ENCODE assay signal across 21 cellular contexts in genomic region chr11:118657238-118657637, GRCh38. TPM values are rescaled to one million over a fixed set of nuclear protein-coding genes. Genes with fewer than 3 reads are reported as not detected.
DNase-seq lines count a peak whose midpoint lies in the region; ATAC-seq, FAIRE-seq and TF ChIP-seq lines count a peak whose summit lies in the region.
"Had no signal": no experiment of that assay in that cellular context is flagged by ENCODE, and none has a peak within 500 bp of the region (broad histone marks: within the 10 kb centered on the region; RNA-seq: fewer than 3 reads in every experiment).

No MANE protein-coding gene starts in this region.

- H3K36me3 ChIP-seq in A673 (ENCODE audit: insufficient read depth, low read length, poor library complexity, severe bottlenecking) (peaks cover 5% of the 10 kb centered on the region), adrenal gland (replicated peaks in 1 of 2) (peaks cover 0 to 50% of the 10 kb centered on the region in 2 donors)

- CTCF ChIA-PET in A673 (lab: Charles Lee) = no interaction called here

- intact Hi-C loops in A673 (cut with micrococcal nuclease; ENCODE audit: unreplicated experiment) = no loop called here
- intact Hi-C loops in adrenal gland (cut with DNase I) = loop anchor here in 1 of 2 donors (5.0 kb wide), 1 partner anchor 60 kb away; no protein-coding TSS in a partner anchor

- H3K27me3 ChIP-seq in A673 (replicated peaks; ENCODE audit: insufficient read depth, low read depth, low read length, poor library complexity) (no peaks in the 10 kb centered on the region), adrenal gland (no peaks in the 10 kb centered on the region)

- BruUV-seq in A673 (replicated peaks; lab: Mats Ljungman, UMichigan) = no TSS peak

- DNase-seq in A673 (ENCODE audit: low spot score) = peak; percentile 33
- DNase-seq in HCEC 1CT = peak; percentile 20
- peak; percentile 9 for DNase-seq in RCC 7860 (ENCODE audit: low spot score)
- DNase-seq in left kidney (ENCODE audit: low read depth, low spot score) = peak; percentile 47
- DNase-seq in activated naive CD4-positive, alpha-beta T cell (lab: John Stamatoyannopoulos, UW) = no peak
- no peak for DNase-seq in adrenal gland
- DNase-seq: activated CD4-positive, alpha-beta T cell treated with anti-CD3 and anti-CD28 coated beads for 48 hours; activated T-cell treated with anti-CD3 and anti-CD28 coated beads, Interleukin-2, amount 50 U/mL, for 1 hour; AML-193; effector memory CD4-positive, alpha-beta T cell; hippocampal formation; NCI-H2171; NK-92 treated with Interleukin-12 subunit alpha and Interleukin-12 subunit beta, amount 100 ng/mL, for 24 hours; SIG-M5; stimulated activated CD4-positive, alpha-beta T cell treated with anti-CD3 and anti-CD28 coated beads, Interleukin-12 subunit alpha, Interleukin-12 subunit beta, amount 100 ng/mL, for 4 hours; stimulated activated naive CD8-positive, alpha-beta T cell treated with anti-CD3 and anti-CD28 coated beads, Interleukin-15, amount 100 ng/mL, for 72 hours; T1000 had no signal

- TF ChIP-seq POLR2A in adrenal gland (IDR thresholded peaks at IDR 0.05) = no peak

- POLR2A ChIA-PET in A673 (lab: Charles Lee; ENCODE audit: low non-redundant PET) = interaction anchor here (0.5 kb wide), 1 partner anchor 336 kb away, joined by 12 read pairs; no protein-coding TSS in a partner anchor

- H3K4me1 ChIP-seq in A673 (ENCODE audit: insufficient read depth, low read length, poor library complexity, severe bottlenecking) (no peaks in the 10 kb centered on the region), adrenal gland (replicated peaks in 1 of 2) (peaks cover 0 to 4% of the 10 kb centered on the region in 2 donors)
- H3K4me1 ChIP-seq: parathyroid adenoma had no signal

- ATAC-seq in GM18519 (IDR thresholded peaks at IDR 0.05; ENCODE audit: low FRiP score, unreplicated experiment) (no peak), HG02870 (IDR thresholded peaks at IDR 0.05; ENCODE audit: unreplicated experiment) (no peak)
- ATAC-seq: stimulated activated naive CD8-positive, alpha-beta T cell treated with anti-CD3 and anti-CD28 coated beads, Interleukin-15, amount 100 ng/mL, for 72 hours had no signal

- 82 to 100% (median 91%) methylated on average over 2 of the region's 2 CpGs for WGBS in adrenal gland, 4 donors

- no peak overlapping the region for H3K27ac ChIP-seq in A673 (ENCODE audit: low read depth, low read length, poor library complexity, severe bottlenecking)
- H3K27ac ChIP-seq in adrenal gland = no peak overlapping the region
- H3K27ac ChIP-seq: parathyroid adenoma had no signal

- no peak for TF ChIP-seq CTCF in A673 (conservative IDR thresholded peaks at IDR 0.05; ENCODE audit: low read depth, low read length)
- no peak for TF ChIP-seq CTCF in adrenal gland (IDR thresholded peaks at IDR 0.05)

- FAIRE-seq in RCC 7860 (lab: Jason Lieb, UNC) = no peak

- no peaks in the 10 kb centered on the region for H3K9me3 ChIP-seq in A673 (ENCODE audit: low read depth, low read length, poor library complexity, severe bottlenecking)
- H3K9me3 ChIP-seq in adrenal gland (replicated peaks in 1 of 3) = no peaks in the 10 kb centered on the region

- H3K4me3 ChIP-seq in A673 (ENCODE audit: low read depth, low read length, poor library complexity, severe bottlenecking) (no peak overlapping the region), adrenal gland (no peak overlapping the region)

RNA-seq across cellular contexts. Expression of gene TREH, which starts 22.2 kb away (rescaled TPM):
- total RNA-seq in A673 (2021) (not detected in 2 replicates), adrenal gland (not detected)
- 1 to 10 TPM in 2 of 3 donors, not detected in 1; 3.0 to 5.1 TPM for polyA plus RNA-seq in adrenal gland
- total RNA-seq: mononuclear cell had no signal

RNA-seq across cellular contexts. Expression of gene PHLDB1, which starts 49.8 kb away (rescaled TPM):
- total RNA-seq in A673 (2021) (48.7 and 58.7 TPM in 2 replicates), adrenal gland (100 to 1,000 TPM in 2 of 8 donors, 10 to 100 TPM in 6; 53.0 to 140 (median 80.2) TPM)
- polyA plus RNA-seq in adrenal gland = 100 to 1,000 TPM in 2 of 3 donors, 10 to 100 TPM in 1; 57.0 to 207 (median 103) TPM

Comparison
In these comparisons a context has a peak if more than half of its experiments do, and no peak if none do; other contexts are left out.
1. DNase-seq: peak in A673 (single experiment), HCEC 1CT (single experiment), RCC 7860 (single experiment) and left kidney (single experiment); none in activated naive CD4-positive, alpha-beta T cell (0 of 4) and adrenal gland (0 of 7).